Comparison of ENCODE assay signal across 8 cellular contexts in the genomic region with DNA sequence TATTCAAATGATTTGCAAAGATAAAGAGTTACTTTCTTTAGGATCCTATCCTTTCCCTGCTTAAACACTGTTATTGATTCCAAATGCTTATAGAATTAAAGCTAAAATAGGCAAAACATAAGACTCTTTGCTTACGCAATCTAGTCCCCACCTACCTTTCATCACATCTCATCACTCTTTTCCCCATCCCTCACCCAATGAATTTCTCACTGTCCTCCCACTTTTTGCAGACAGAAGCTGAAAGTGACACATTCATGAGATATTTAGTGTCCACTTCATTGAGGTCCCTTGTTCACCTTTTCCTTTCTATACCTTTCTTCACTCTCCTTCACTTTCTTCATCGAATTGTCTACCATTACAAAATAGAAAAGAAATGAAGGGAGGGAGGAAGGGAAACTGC. TPM values are rescaled to one million over a fixed set of nuclear protein-coding genes. Genes with fewer than 3 reads are reported as not detected.
DNase-seq lines count a peak whose midpoint lies in the region; TF ChIP-seq lines count a peak whose summit lies in the region.

No MANE protein-coding gene starts in this region.

- H3K27me3 ChIP-seq in breast epithelium (peaks cover 0 to 11% of the 10 kb centered on the region in 2 donors), tibial artery (no peaks in the 10 kb centered on the region)

- H3K9me3 ChIP-seq in breast epithelium (peaks cover 0 to 3% of the 10 kb centered on the region in 2 donors), iPS-18c (ENCODE audit: control insufficient read depth, insufficient read depth, low read length) (peaks cover 4% of the 10 kb centered on the region), tibial artery (no peaks in the 10 kb centered on the region)

- H3K9me3 Mint-ChIP-seq in MCF 10A (ENCODE audit: unreplicated experiment): peaks cover 13% of the 10 kb centered on the region

- POLR2A ChIA-PET in MCF 10A (lab: Yijun Ruan, JAX): no interaction called here

- peak overlapping the region; percentile 48 to 75 (median 65) for H3K4me3 ChIP-seq in breast epithelium
- peak overlapping the region; percentile 76 for H3K4me3 ChIP-seq in iPS-18c (ENCODE audit: insufficient read depth, low read depth, low read length)
- H3K4me3 ChIP-seq in tibial artery: peak overlapping the region; percentile 60 to 64

- no peaks in the 10 kb centered on the region for H3K4me1 Mint-ChIP-seq in MCF 10A (ENCODE audit: insufficient read depth, unreplicated experiment)

- no peaks in the 10 kb centered on the region for H3K27me3 Mint-ChIP-seq in MCF 10A (ENCODE audit: insufficient read depth, unreplicated experiment)

- H3K27ac ChIP-seq in breast epithelium (peak overlapping the region in 1 of 2 donors; percentile 78), tibial artery (peak overlapping the region in 1 of 2 donors; percentile 59)

- no TSS peak for BruUV-seq in MCF 10A (replicated peaks; lab: Mats Ljungman, UMichigan)

- H3K27ac Mint-ChIP-seq in MCF 10A (ENCODE audit: low read depth, unreplicated experiment): no peak overlapping the region

- no peaks in the 10 kb centered on the region for H3K4me1 ChIP-seq in breast epithelium
- H3K4me1 ChIP-seq in tibial artery: peaks cover 0 to 9% (median 0%) of the 10 kb centered on the region in 4 donors

- H3K36me3 Mint-ChIP-seq in MCF 10A (ENCODE audit: insufficient read depth, unreplicated experiment): no peaks in the 10 kb centered on the region

- TF ChIP-seq POLR2A in breast epithelium (IDR thresholded peaks at IDR 0.05): no peak

- intact Hi-C loops in breast epithelium (cut with DNase I; ENCODE audit: low total_unique reads) (no loop called here), MCF 10A (cut with micrococcal nuclease) (no loop called here), tibial artery (cut with DNase I; ENCODE audit: low total_unique reads) (no loop called here)

- CTCF ChIA-PET in MCF 10A (lab: Yijun Ruan, JAX): no interaction called here

- no peaks in the 10 kb centered on the region for H3K36me3 ChIP-seq in breast epithelium
- no peaks in the 10 kb centered on the region for H3K36me3 ChIP-seq in tibial artery

- no peak for DNase-seq in breast epithelium (ENCODE audit: low spot score in 2 of 2)
- DNase-seq in MCF 10A (ENCODE audit: unreplicated experiment): no peak
- peak; percentile 2 for DNase-seq in SW480 (ENCODE audit: low spot score)
- DNase-seq in tibial artery: no peak
- no peak for DNase-seq in COLO829 (ENCODE audit: low spot score)
- no peak for DNase-seq in NCI-H774 (lab: John Stamatoyannopoulos, UW)
- DNase-seq in COR-L47 (lab: John Stamatoyannopoulos, UW): no peak

- no peak overlapping the region for H3K4me3 Mint-ChIP-seq in MCF 10A (ENCODE audit: unreplicated experiment)

- TF ChIP-seq CTCF in breast epithelium (IDR thresholded peaks at IDR 0.05): no peak
- TF ChIP-seq CTCF in MCF 10A (IDR thresholded peaks at IDR 0.05; ENCODE audit: unreplicated experiment): no peak
- TF ChIP-seq CTCF in tibial artery (IDR thresholded peaks at IDR 0.05): no peak

RNA-seq across cellular contexts. Expression of a gene that starts 0.4 kb away (rescaled TPM):
- under 1 TPM in 1 of 3 donors, not detected in 2; 0.15 TPM for total RNA-seq in breast epithelium
- total RNA-seq in MCF 10A (2022): not detected in 2 replicates

RNA-seq across cellular contexts. Expression of a gene that starts 0.6 kb away (rescaled TPM):
- total RNA-seq in breast epithelium (10 to 100 TPM in 1 of 3 donors, 1 to 10 TPM in 2; 1.1 to 14.5 (median 6.2) TPM), MCF 10A (2022) (1.7 and 1.8 TPM in 2 replicates)
